Comparison of ENCODE assay signal across 8 cellular contexts in the genomic region with DNA sequence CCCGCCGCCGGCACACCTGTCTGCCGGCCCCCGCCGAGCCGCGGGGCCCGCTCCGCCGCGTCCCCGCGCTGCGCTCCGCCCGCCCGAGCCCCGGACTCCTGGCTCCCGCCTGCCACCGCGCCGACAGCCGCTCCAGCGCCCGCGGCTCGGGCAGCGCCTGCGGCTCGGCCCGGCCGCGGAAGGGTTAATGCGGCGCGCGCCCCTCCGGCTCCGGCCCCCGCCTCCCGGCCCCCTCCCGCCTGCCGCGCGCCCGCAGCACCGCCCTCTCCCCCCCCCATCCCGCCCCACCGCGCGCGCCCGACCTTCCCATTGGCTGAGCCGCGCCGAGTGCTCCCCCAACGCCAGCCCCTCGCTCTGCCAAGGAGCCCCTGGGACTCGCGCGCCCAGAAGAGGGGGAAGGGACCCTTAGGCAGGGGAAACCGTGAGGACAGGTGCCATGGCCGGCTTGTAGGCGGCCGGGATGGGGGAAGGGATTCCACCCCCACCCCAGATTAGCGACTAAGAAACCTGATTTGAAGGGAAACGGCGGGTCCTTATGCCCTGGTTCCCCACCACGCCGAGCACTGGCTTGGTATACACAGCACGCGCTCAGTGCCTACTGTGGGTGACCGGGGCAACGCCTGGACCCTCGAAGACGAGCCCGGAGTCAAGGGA. TPM values are rescaled to one million over a fixed set of nuclear protein-coding genes. Genes with fewer than 3 reads are reported as not detected.
DNase-seq lines count a peak whose midpoint lies in the region; TF ChIP-seq lines count a peak whose summit lies in the region.

A gene with protein sequence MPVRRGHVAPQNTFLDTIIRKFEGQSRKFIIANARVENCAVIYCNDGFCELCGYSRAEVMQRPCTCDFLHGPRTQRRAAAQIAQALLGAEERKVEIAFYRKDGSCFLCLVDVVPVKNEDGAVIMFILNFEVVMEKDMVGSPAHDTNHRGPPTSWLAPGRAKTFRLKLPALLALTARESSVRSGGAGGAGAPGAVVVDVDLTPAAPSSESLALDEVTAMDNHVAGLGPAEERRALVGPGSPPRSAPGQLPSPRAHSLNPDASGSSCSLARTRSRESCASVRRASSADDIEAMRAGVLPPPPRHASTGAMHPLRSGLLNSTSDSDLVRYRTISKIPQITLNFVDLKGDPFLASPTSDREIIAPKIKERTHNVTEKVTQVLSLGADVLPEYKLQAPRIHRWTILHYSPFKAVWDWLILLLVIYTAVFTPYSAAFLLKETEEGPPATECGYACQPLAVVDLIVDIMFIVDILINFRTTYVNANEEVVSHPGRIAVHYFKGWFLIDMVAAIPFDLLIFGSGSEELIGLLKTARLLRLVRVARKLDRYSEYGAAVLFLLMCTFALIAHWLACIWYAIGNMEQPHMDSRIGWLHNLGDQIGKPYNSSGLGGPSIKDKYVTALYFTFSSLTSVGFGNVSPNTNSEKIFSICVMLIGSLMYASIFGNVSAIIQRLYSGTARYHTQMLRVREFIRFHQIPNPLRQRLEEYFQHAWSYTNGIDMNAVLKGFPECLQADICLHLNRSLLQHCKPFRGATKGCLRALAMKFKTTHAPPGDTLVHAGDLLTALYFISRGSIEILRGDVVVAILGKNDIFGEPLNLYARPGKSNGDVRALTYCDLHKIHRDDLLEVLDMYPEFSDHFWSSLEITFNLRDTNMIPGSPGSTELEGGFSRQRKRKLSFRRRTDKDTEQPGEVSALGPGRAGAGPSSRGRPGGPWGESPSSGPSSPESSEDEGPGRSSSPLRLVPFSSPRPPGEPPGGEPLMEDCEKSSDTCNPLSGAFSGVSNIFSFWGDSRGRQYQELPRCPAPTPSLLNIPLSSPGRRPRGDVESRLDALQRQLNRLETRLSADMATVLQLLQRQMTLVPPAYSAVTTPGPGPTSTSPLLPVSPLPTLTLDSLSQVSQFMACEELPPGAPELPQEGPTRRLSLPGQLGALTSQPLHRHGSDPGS (minus strand): TSS at position 186 of the 654 bp plus-strand sequence. CDS start 408 bp downstream, outside the sequence.

- H3K27me3 Mint-ChIP-seq in immature natural killer cell (ENCODE audit: low read depth in 3 of 3) = peaks cover 26 to 37% (median 35%) of the 10 kb centered on the region in 3 donors

- DNase-seq in stimulated activated CD4-positive, alpha-beta T cell treated with anti-CD3 and anti-CD28 coated beads, Interleukin-2, amount 100 ng/mL, for 24 hours = peak; percentile 42 to 47
- DNase-seq in stimulated activated CD4-positive, alpha-beta T cell treated with anti-CD3 and anti-CD28 coated beads, Interleukin-1b, Interleukin-23, amount 100 ng/mL, for 48 hours = no peak
- DNase-seq in NCI-H69 (lab: John Stamatoyannopoulos, UW) (peak; percentile 95), astrocyte of the cerebellum (ENCODE audit: low read depth) (no peak), immature natural killer cell (no peak), HPDE6-E6E7 (ENCODE audit: extremely low spot score) (no peak), superior temporal gyrus (ENCODE audit: extremely low spot score) (no peak)

- H3K4me3 Mint-ChIP-seq in immature natural killer cell = peak within 1 kb of the TSS; percentile 78 to 91 (median 78)

- peak within 1 kb of the TSS in 2 of 6 donors; percentile 53 to 58 for H3K27ac Mint-ChIP-seq in immature natural killer cell

- H3K36me3 Mint-ChIP-seq in immature natural killer cell = peaks cover 3 to 7% (median 4%) of the 10 kb centered on the region in 3 donors

- H3K9me3 Mint-ChIP-seq in immature natural killer cell = peaks cover 0 to 4% (median 0%) of the 10 kb centered on the region in 6 donors

- H3K27ac ChIP-seq in temporal lobe (ENCODE audit: low read depth, low read length) = peak within 1 kb of the TSS; percentile 61

- TF ChIP-seq CTCF in astrocyte of the cerebellum (IDR thresholded peaks at IDR 0.05; ENCODE audit: low read depth, low read length, missing control alignments) = no peak

- in situ Hi-C loops in astrocyte of the cerebellum (cut with HindIII; ENCODE audit: low sequenced_read_pairs) = no loop called here

- H3K4me1 Mint-ChIP-seq in immature natural killer cell = peaks cover 30 to 33% of the 10 kb centered on the region in 2 donors

- peak within 1 kb of the TSS; percentile 23 for H3K4me3 ChIP-seq in astrocyte of the cerebellum (ENCODE audit: low read depth, low read length)

RNA-seq across cellular contexts. Expression of the gene that starts here (rescaled TPM):
- not detected for polyA plus RNA-seq in immature natural killer cell
- total RNA-seq in temporal lobe = 6.4 TPM

Comparison
In these comparisons a context has a peak if more than half of its experiments do, and no peak if none do; other contexts are left out.
1. DNase-seq: peak in stimulated activated CD4-positive, alpha-beta T cell treated with anti-CD3 and anti-CD28 coated beads, Interleukin-2, amount 100 ng/mL, for 24 hours (2 of 2) and NCI-H69 (single experiment); none in stimulated activated CD4-positive, alpha-beta T cell treated with anti-CD3 and anti-CD28 coated beads, Interleukin-1b, Interleukin-23, amount 100 ng/mL, for 48 hours (single experiment), astrocyte of the cerebellum (single experiment), immature natural killer cell (0 of 3), HPDE6-E6E7 (single experiment) and superior temporal gyrus (single experiment).